ENCODE assay signal across 15 cellular contexts in genomic region chr19:8196271-8196908, GRCh38. TPM values are rescaled to one million over a fixed set of nuclear protein-coding genes. Genes with fewer than 3 reads are reported as not detected.
DNase-seq lines count a peak whose midpoint lies in the region; ATAC-seq, FAIRE-seq and TF ChIP-seq lines count a peak whose summit lies in the region.
"Had no signal": no experiment of that assay in that cellular context is flagged by ENCODE, and none has a peak within 500 bp of the region (broad histone marks: within the 10 kb centered on the region; RNA-seq: fewer than 3 reads in every experiment).

No MANE protein-coding gene starts in this region.

- H3K4me3 Mint-ChIP-seq in activated naive CD4-positive, alpha-beta T cell treated with anti-CD3 and anti-CD28 coated beads, Interleukin-2, amount 10 ng/mL, durations not matched to agents 7 days and 5 days, result peak overlapping the region; percentile 14

- H4K20me1 ChIP-seq in OCI-LY7 (ENCODE audit: insufficient read depth, low read length) (no peaks in the 10 kb centered on the region), H1 (replicated peaks in 1 of 2; ENCODE audit: control insufficient read depth in 1 of 2, insufficient read depth in 2 of 2, low read length in 2 of 2) (no peaks in the 10 kb centered on the region)

- no peak for TF ChIP-seq RAD21 in H1 (IDR thresholded peaks at IDR 0.05 in 1 of 2, conservative IDR thresholded peaks at IDR 0.05 in 1 of 2; ENCODE audit: low read depth in 2 of 2, low read length in 2 of 2)

- H3K27me3 Mint-ChIP-seq in activated naive CD4-positive, alpha-beta T cell treated with anti-CD3 and anti-CD28 coated beads, Interleukin-2, amount 10 ng/mL, durations not matched to agents 7 days and 5 days, result peaks cover 22% of the 10 kb centered on the region

- no peaks in the 10 kb centered on the region for H3K36me3 Mint-ChIP-seq in activated naive CD4-positive, alpha-beta T cell treated with anti-CD3 and anti-CD28 coated beads, Interleukin-2, amount 10 ng/mL, durations not matched to agents 7 days and 5 days

- H3K9ac ChIP-seq in H1 (replicated peaks in 1 of 4; ENCODE audit: extremely low read depth in 1 of 4, low read depth in 3 of 4, low read length in 3 of 4), result no peak overlapping the region

- H3K4ac ChIP-seq in H1 (replicated peaks; ENCODE audit: insufficient read length, low read depth, low read length), result no peak overlapping the region

- no peaks in the 10 kb centered on the region for H3K9me3 ChIP-seq in OCI-LY7 (ENCODE audit: low read length)
- no peaks in the 10 kb centered on the region for H3K9me3 ChIP-seq in H1 (ENCODE audit: insufficient read depth in 2 of 2, low read depth in 1 of 2, low read length in 1 of 2)
- no peaks in the 10 kb centered on the region for H3K9me3 ChIP-seq in psoas muscle
- H3K9me3 ChIP-seq: sigmoid colon, tibial nerve had no signal

- peaks cover 60% of the 10 kb centered on the region for H3K4me1 ChIP-seq in OCI-LY7 (ENCODE audit: insufficient read depth, low read length, poor library complexity, severe bottlenecking)
- peaks cover 0 to 6% (median 3%) of the 10 kb centered on the region in 4 experiments; a peak in 5 of 7 replicates for H3K4me1 ChIP-seq in H1 (replicated peaks in 1 of 4; ENCODE audit: control insufficient read depth in 3 of 4, insufficient read depth in 4 of 4, low read length in 3 of 4)
- no peaks in the 10 kb centered on the region for H3K4me1 ChIP-seq in psoas muscle
- H3K4me1 ChIP-seq: sigmoid colon had no signal

- H3K27ac Mint-ChIP-seq in activated naive CD4-positive, alpha-beta T cell treated with anti-CD3 and anti-CD28 coated beads, Interleukin-2, amount 10 ng/mL, durations not matched to agents 7 days and 5 days, result peak overlapping the region; percentile 74

- FAIRE-seq in H1 (lab: Jason Lieb, UNC), result no peak

- H2BK12ac ChIP-seq in H1 (ENCODE audit: low read depth, low read length), result peak overlapping the region; percentile 90

- TF ChIP-seq CTCF in OCI-LY7 (conservative IDR thresholded peaks at IDR 0.05; ENCODE audit: low read length) (no peak), H1 (IDR thresholded peaks at IDR 0.05; ENCODE audit: control extremely low read depth in 1 of 3, insufficient read depth in 1 of 3, low read depth in 1 of 3, low read length in 3 of 3) (no peak), psoas muscle (IDR thresholded peaks at IDR 0.05) (no peak)

- 82% methylated on average over 10 of the region's 10 CpGs; no CpG with 5 or more reads in 1 of the 2 experiments for WGBS in H1 (ENCODE audit: extremely low coverage in 1 of 2, insufficient coverage in 1 of 2, insufficient read length in 1 of 2, insufficient replicate concordance in 2 of 2, low coverage in 1 of 2, low lambda C conversion rate in 2 of 2, missing lambda C conversion rate in 1 of 2), 2 experiments
- WGBS in psoas muscle, 3 donors, result 55 to 67% (median 56%) methylated on average over 10 of the region's 10 CpGs

- peak overlapping the region; percentile 87 for H2BK120ac ChIP-seq in H1 (replicated peaks; ENCODE audit: low read depth, low read length)

- H3K9me3 Mint-ChIP-seq in activated naive CD4-positive, alpha-beta T cell treated with anti-CD3 and anti-CD28 coated beads, Interleukin-2, amount 10 ng/mL, durations not matched to agents 7 days and 5 days, result no peaks in the 10 kb centered on the region

- no peak overlapping the region; the same call in 1 of the 2 replicates for H4K8ac ChIP-seq in H1 (ENCODE audit: extremely low read depth, insufficient read depth, low read length)

- no peaks in the 10 kb centered on the region for H3K79me1 ChIP-seq in H1 (ENCODE audit: low read depth, low read length)

- no peaks in the 10 kb centered on the region for H3K9me2 ChIP-seq in OCI-LY7 (ENCODE audit: insufficient read depth, low read length)

- H3K79me2 ChIP-seq in OCI-LY7 (ENCODE audit: insufficient read depth, low read depth, low read length), result no peaks in the 10 kb centered on the region
- H3K79me2 ChIP-seq in H1 (ENCODE audit: control insufficient read depth in 1 of 2, insufficient read depth in 2 of 2, low read length in 2 of 2), result no peaks in the 10 kb centered on the region

- DNase-seq in activated naive CD4-positive, alpha-beta T cell treated with anti-CD3 and anti-CD28 coated beads, Interleukin-2, amount 10 ng/mL, durations not matched to agents 7 days and 5 days, result no peak
- DNase-seq in activated naive CD4-positive, alpha-beta T cell treated with anti-CD3 and anti-CD28 coated beads, Interleukin-2, amount 50 U/mL, for 16 hours, result no peak
- DNase-seq in OCI-LY7 (ENCODE audit: low spot score) (peak; percentile 58), H1 (ENCODE audit: low read depth in 1 of 2, low spot score in 2 of 2) (no peak), psoas muscle (no peak), activated gamma-delta T cell treated with Interleukin-2 at 50 U/mL for 16 hours (no peak)
- DNase-seq: KG1, NCI-H2171, sigmoid colon had no signal

- H2BK20ac ChIP-seq in H1 (ENCODE audit: low read length), result no peak overlapping the region; the same call in 1 of the 2 replicates

- BruUV-seq in OCI-LY7 (replicated peaks; lab: Mats Ljungman, UMichigan), result no TSS peak

- no peak overlapping the region for H4K5ac ChIP-seq in H1 (ENCODE audit: insufficient read length, low read depth, low read length)

- 0 out of 2 replicates have a peak overlapping the region, but pooled peaks have one; percentile 24 for H2AK5ac ChIP-seq in H1 (ENCODE audit: low read depth, low read length)

- no peak for TF ChIP-seq EP300 in H1 (IDR thresholded peaks at IDR 0.05; ENCODE audit: borderline replicate concordance in 1 of 2, low read depth in 2 of 2, low read length in 2 of 2)

- no peak for TF ChIP-seq POLR2A in H1 (IDR thresholded peaks at IDR 0.05; ENCODE audit: control extremely low read depth in 1 of 2, low read depth in 2 of 2, low read length in 2 of 2)

- no peak overlapping the region for H3K56ac ChIP-seq in H1 (replicated peaks; ENCODE audit: insufficient read length, low read depth, low read length)

- H3K4me2 ChIP-seq in OCI-LY7 (ENCODE audit: low read length), result peak overlapping the region; percentile 70
- no peak overlapping the region for H3K4me2 ChIP-seq in H1 (ENCODE audit: insufficient read depth in 1 of 2, low read depth in 2 of 2, low read length in 2 of 2)

- H2BK5ac ChIP-seq in H1 (ENCODE audit: low read depth, low read length), result peak overlapping the region; percentile 26; the same call in 1 of the 2 replicates

- peak overlapping the region; percentile 2; the same call in 1 of the 2 replicates for H3K18ac ChIP-seq in H1 (ENCODE audit: extremely low read depth, low read length)

- no peak overlapping the region for H3K23ac ChIP-seq in H1 (ENCODE audit: insufficient read length)

- CTCF ChIA-PET in activated naive CD4-positive, alpha-beta T cell treated with anti-CD3 and anti-CD28 coated beads, Interleukin-2, amount 10 ng/mL, durations not matched to agents 7 days and 5 days (lab: Charles Lee), result interaction anchor here (0.8 kb wide), 1 partner anchor 10 kb away, joined by 3 read pairs; no protein-coding TSS in a partner anchor
- CTCF ChIA-PET in OCI-LY7 (lab: Charles Lee; ENCODE audit: unreplicated experiment) (no interaction called here), H1 (lab: Charles Lee; ENCODE audit: partially characterized antibody) (interaction anchor here (0.6 to 1.2 kb wide), 3 partner anchors 21 to 44 kb away, joined by 3 to 4 read pairs (median 3); no protein-coding TSS in a partner anchor)

- ATAC-seq in HG03521 (IDR thresholded peaks at IDR 0.05; ENCODE audit: unreplicated experiment), result no peak
- ATAC-seq in psoas muscle, result no peak
- ATAC-seq in GM19455 (IDR thresholded peaks at IDR 0.05; ENCODE audit: unreplicated experiment), result no peak

- peaks cover 55% of the 10 kb centered on the region for H3K4me1 Mint-ChIP-seq in activated naive CD4-positive, alpha-beta T cell treated with anti-CD3 and anti-CD28 coated beads, Interleukin-2, amount 10 ng/mL, durations not matched to agents 7 days and 5 days

- H3K27ac ChIP-seq in OCI-LY7 (ENCODE audit: low read depth, low read length, poor library complexity, severe bottlenecking) (peak overlapping the region; percentile 95), H1 (ENCODE audit: low read depth, low read length) (no peak overlapping the region), psoas muscle (no peak overlapping the region)
- H3K27ac ChIP-seq: coronary artery, RWPE1, sigmoid colon, tibial nerve had no signal

- H3K23me2 ChIP-seq in H1 (ENCODE audit: low read depth, low read length), result no peaks in the 10 kb centered on the region; the same call in 1 of the 2 replicates

- H2BK15ac ChIP-seq in H1 (ENCODE audit: low read length), result peak overlapping the region; percentile 81; the same call in 1 of the 2 replicates

- intact Hi-C loops in OCI-LY7 (cut with micrococcal nuclease; ENCODE audit: unreplicated experiment), result no loop called here
- intact Hi-C loops in psoas muscle (cut with DNase I), result no loop called here

- POLR2A ChIA-PET in OCI-LY7 (lab: Charles Lee) (interaction anchor here (1.0 to 2.4 kb wide), 2 partner anchors 15 to 67 kb away, joined by 4 to 14 read pairs; no protein-coding TSS in a partner anchor), H1 (lab: Charles Lee; ENCODE audit: partially characterized antibody) (interaction anchor here (0.6 to 3.1 kb wide), 4 partner anchors 9 to 47 kb away, joined by 3 to 10 read pairs (median 4); partner anchors contain the start of gene CERS4)

- H3K4me3 ChIP-seq in OCI-LY7 (ENCODE audit: low read depth, low read length, poor library complexity, severe bottlenecking) (peak overlapping the region; percentile 29), H1 (ENCODE audit: extremely low read depth in 1 of 4, insufficient read depth in 2 of 4, low read depth in 3 of 4, low read length in 4 of 4) (no peak overlapping the region), psoas muscle (no peak overlapping the region)
- H3K4me3 ChIP-seq: coronary artery, sigmoid colon, tibial nerve had no signal

- peak overlapping the region; percentile 83 for H2AFZ ChIP-seq in OCI-LY7 (ENCODE audit: low read length)
- H2AFZ ChIP-seq in H1 (ENCODE audit: low read length), result peak overlapping the region; percentile 53; the same call in 1 of the 2 replicates

- H3K27me3 ChIP-seq in H1 (replicated peaks in 1 of 4; ENCODE audit: control insufficient read depth in 3 of 4, extremely low read depth in 1 of 4, insufficient read depth in 3 of 4, low read length in 3 of 4), result no peaks in the 10 kb centered on the region
- no peaks in the 10 kb centered on the region for H3K27me3 ChIP-seq in psoas muscle (ENCODE audit: insufficient read depth in 3 of 3, low read length in 2 of 3)
- H3K27me3 ChIP-seq: tibial nerve had no signal

- H4K91ac ChIP-seq in H1 (replicated peaks; ENCODE audit: insufficient read length, low read length), result peak overlapping the region; percentile 74

- H3K36me3 ChIP-seq in OCI-LY7 (ENCODE audit: insufficient read depth, low read length), result no peaks in the 10 kb centered on the region
- no peaks in the 10 kb centered on the region for H3K36me3 ChIP-seq in H1 (ENCODE audit: control insufficient read depth in 2 of 4, insufficient read depth in 4 of 4, low read length in 3 of 4)
- H3K36me3 ChIP-seq in psoas muscle (ENCODE audit: insufficient read depth in 1 of 2, low read depth in 1 of 2), result no peaks in the 10 kb centered on the region
- H3K36me3 ChIP-seq: sigmoid colon, tibial nerve had no signal

- H3K14ac ChIP-seq in H1 (ENCODE audit: insufficient read length), result no peak overlapping the region

RNA-seq across cellular contexts. Expression of gene CERS4, which starts 12.8 kb away (rescaled TPM):
- total RNA-seq in OCI-LY7 (2014; rRNA removed; shearing (Covaris generic)), result 54.9 and 61.8 TPM in 2 replicates
- 36.8 and 37.7 TPM in 2 replicates for total RNA-seq in OCI-LY7 (2022)
- 88.2 and 96.5 TPM in 2 replicates for total RNA-seq in H1 (2021; fragmentation: NEBNext Ultra II Directional; extraction: Animal tissue kit (Norgen Biotek cat#: 25700))
- 179 and 183 TPM in 2 replicates for polyA plus RNA-seq in H1 (2011; rRNA removed)
- 124 TPM for polyA plus RNA-seq in H1 (2011; cell fraction: cytosol; rRNA removed)
- 148 TPM for polyA plus RNA-seq in H1 (2011; cell fraction: nucleus; rRNA removed)
- polyA plus RNA-seq in H1 (2012, experiment 1 of 2), result 43.1 to 71.4 TPM (median 70.4 TPM) in 4 replicates
- polyA plus RNA-seq in H1 (2012, experiment 2 of 2), result 79.4 TPM
- polyA plus RNA-seq in H1 (2013, experiment 1 of 2), result 90.1 TPM
- 85.0 TPM for polyA plus RNA-seq in H1 (2013, experiment 2 of 2)
- 127 and 128 TPM in 2 replicates for polyA minus RNA-seq in H1 (2011; rRNA and poly(A)+ RNA removed)
- polyA minus RNA-seq in H1 (2011; cell fraction: cytosol; rRNA and poly(A)+ RNA removed), result 57.5 TPM
- 54.0 TPM for polyA minus RNA-seq in H1 (2011; cell fraction: nucleus; rRNA and poly(A)+ RNA removed)
- 1 to 10 TPM; 2.1 to 4.8 (median 3.6) TPM for total RNA-seq in psoas muscle
- polyA plus RNA-seq in psoas muscle, result 1 to 10 TPM; 1.1 to 2.8 (median 1.3) TPM

RNA-seq across cellular contexts. Expression of gene FBN3, which starts 47.0 kb away (rescaled TPM):
- total RNA-seq in OCI-LY7 (2014; rRNA removed; shearing (Covaris generic)), result not detected in 2 replicates
- total RNA-seq in OCI-LY7 (2022) (not detected in 2 replicates), psoas muscle (under 1 TPM in 2 of 4 donors, not detected in 2; 0.02 to 0.51 TPM)
- total RNA-seq in H1 (2021; fragmentation: NEBNext Ultra II Directional; extraction: Animal tissue kit (Norgen Biotek cat#: 25700)), result 38.7 and 39.0 TPM in 2 replicates
- polyA plus RNA-seq in H1 (2011; rRNA removed) (37.1 and 64.1 TPM in 2 replicates), psoas muscle (under 1 TPM; 0.01 to 0.12 (median 0.01) TPM)
- 56.0 TPM for polyA plus RNA-seq in H1 (2011; cell fraction: cytosol; rRNA removed)
- 303 TPM for polyA plus RNA-seq in H1 (2011; cell fraction: nucleus; rRNA removed)
- polyA plus RNA-seq in H1 (2012, experiment 1 of 2), result 37.9 to 66.2 TPM (median 58.6 TPM) in 4 replicates
- polyA plus RNA-seq in H1 (2012, experiment 2 of 2), result 19.7 TPM
- polyA plus RNA-seq in H1 (2013, experiment 1 of 2), result 27.8 TPM
- polyA plus RNA-seq in H1 (2013, experiment 2 of 2), result 19.6 TPM
- 77.0 and 93.3 TPM in 2 replicates for polyA minus RNA-seq in H1 (2011; rRNA and poly(A)+ RNA removed)
- polyA minus RNA-seq in H1 (2011; cell fraction: cytosol; rRNA and poly(A)+ RNA removed), result 25.2 TPM
- polyA minus RNA-seq in H1 (2011; cell fraction: nucleus; rRNA and poly(A)+ RNA removed), result 51.6 TPM
- total RNA-seq: H4, sigmoid colon had no signal

Comparison
In these comparisons a context has a peak if more than half of its experiments do, and no peak if none do; other contexts are left out.
1. RNA of gene CERS4, which starts 12.8 kb away (total RNA-seq): 88.2 to 96.5 TPM in H1 and 36.8 to 61.8 TPM in OCI-LY7; 2.1 to 4.8 TPM in psoas muscle; every median in the first group is over 4 times any median in the second.
2. RNA of gene FBN3, which starts 47.0 kb away (total RNA-seq): 38.7 to 39.0 TPM in H1; 0.02 to 0.51 TPM in psoas muscle and not detected in OCI-LY7; every median in the first group is over 10 times any median in the second.